8 cellular contexts compared by ENCODE assay signal in genomic region chr6:11785953-11786579, GRCh38. TPM values are rescaled to one million over a fixed set of nuclear protein-coding genes. Genes with fewer than 3 reads are reported as not detected.
DNase-seq lines count a peak whose midpoint lies in the region; ATAC-seq and TF ChIP-seq lines count a peak whose summit lies in the region.

No MANE protein-coding gene starts in this region.

- intact Hi-C loops in thyroid gland (cut with DNase I) = no loop called here

- H3K27ac ChIP-seq in thyroid gland (peak overlapping the region in 1 of 3 donors; percentile 6), tibial nerve (peak overlapping the region in 1 of 4 donors; percentile 64)

- TF ChIP-seq POLR2A in thyroid gland (IDR thresholded peaks at IDR 0.05) (no peak), tibial nerve (IDR thresholded peaks at IDR 0.05) (no peak)

- H3K27me3 ChIP-seq in thyroid gland (no peaks in the 10 kb centered on the region), tibial nerve (no peaks in the 10 kb centered on the region)

- H3K36me3 ChIP-seq in thyroid gland (no peaks in the 10 kb centered on the region), tibial nerve (no peaks in the 10 kb centered on the region)

- peak; percentile 38 for DNase-seq in stimulated activated naive CD4-positive, alpha-beta T cell treated with Interleukin-2 at 50 U/mL for 16 hours (lab: John Stamatoyannopoulos, UW)
- no peak for DNase-seq in stimulated activated naive CD4-positive, alpha-beta T cell (lab: John Stamatoyannopoulos, UW)
- peak; percentile 52 to 57 for DNase-seq in activated CD4-positive, alpha-beta T cell treated with anti-CD3 and anti-CD28 coated beads, Interleukin-2, amount 50 U/mL, for 48 hours
- DNase-seq in thyroid gland (peak; percentile 24 to 33), COLO829 (ENCODE audit: low spot score) (no peak), NCI-H524 (lab: John Stamatoyannopoulos, UW) (no peak), tibial nerve (ENCODE audit: low spot score in 2 of 2) (no peak)

- TF ChIP-seq EP300 in tibial nerve (IDR thresholded peaks at IDR 0.05) = no peak

- H3K4me3 ChIP-seq in thyroid gland (replicated peaks in 1 of 3) (no peak overlapping the region), tibial nerve (no peak overlapping the region)

- H3K4me1 ChIP-seq in thyroid gland (peaks cover 5 to 9% of the 10 kb centered on the region in 2 donors), tibial nerve (no peaks in the 10 kb centered on the region)

- H3K9me3 ChIP-seq in thyroid gland (no peaks in the 10 kb centered on the region), tibial nerve (no peaks in the 10 kb centered on the region)

- 44 to 52% methylated on average over 11 of the region's 11 CpGs for WGBS in thyroid gland, 2 donors
- WGBS in tibial nerve, 2 donors = 79 to 83% methylated on average over 9 to 11 of the region's 11 CpGs

- peak; percentile 85 for ATAC-seq in HG03103 (IDR thresholded peaks at IDR 0.05; ENCODE audit: low read depth, unreplicated experiment)

- no peak for TF ChIP-seq CTCF in thyroid gland (IDR thresholded peaks at IDR 0.05)
- TF ChIP-seq CTCF in tibial nerve (IDR thresholded peaks at IDR 0.05) = no peak

RNA-seq across cellular contexts. Expression of gene ADTRP, which starts 7.5 kb away (rescaled TPM):
- 1 to 10 TPM in 1 of 4 donors, under 1 TPM in 1, not detected in 2; 0.40 to 3.5 TPM for total RNA-seq in thyroid gland
- total RNA-seq in tibial nerve = not detected

Comparison
In these comparisons a context has a peak if more than half of its experiments do, and no peak if none do; other contexts are left out.
1. DNase-seq: peak in stimulated activated naive CD4-positive, alpha-beta T cell treated with Interleukin-2 at 50 U/mL for 16 hours (single experiment), activated CD4-positive, alpha-beta T cell treated with anti-CD3 and anti-CD28 coated beads, Interleukin-2, amount 50 U/mL, for 48 hours (2 of 2) and thyroid gland (2 of 2); none in stimulated activated naive CD4-positive, alpha-beta T cell (0 of 6), COLO829 (single experiment), NCI-H524 (0 of 2) and tibial nerve (0 of 2).